Comparison of ENCODE assay signal across 16 cellular contexts in genomic region chr15:65926459-65926858, GRCh38. TPM values are rescaled to one million over a fixed set of nuclear protein-coding genes. Genes with fewer than 3 reads are reported as not detected.
DNase-seq lines count a peak whose midpoint lies in the region; ATAC-seq lines count a peak whose summit lies in the region.
"Had no signal": no experiment of that assay in that cellular context is flagged by ENCODE, and none has a peak within 500 bp of the region (broad histone marks: within the 10 kb centered on the region; RNA-seq: fewer than 3 reads in every experiment).

No MANE protein-coding gene starts in this region.

- DNase-seq in NCI-H526 treated with DMSO at 0.1 percent for 48 hours (lab: John Stamatoyannopoulos, UW) = no peak
- DNase-seq in mucosa of gallbladder (ENCODE audit: low spot score) = no peak
- DNase-seq in left cardiac atrium = no peak
- DNase-seq: ACHN; BE2C; C1 segment of cervical spinal cord; CD4-positive, CD25-positive, alpha-beta regulatory T cell; CD8-positive, alpha-beta memory T cell; COR-L47; DMS153; DMS79; GF-D8 had no signal

- ATAC-seq in GM19023 (IDR thresholded peaks at IDR 0.05; ENCODE audit: unreplicated experiment) = peak; percentile 11
- peak; percentile 11 for ATAC-seq in HG02610 (IDR thresholded peaks at IDR 0.05; ENCODE audit: unreplicated experiment)
- ATAC-seq in activated T-helper 17 cell treated with anti-CD3 and anti-CD28 coated beads, Interleukin-2, amount 50 U/mL, for 72 hours (replicated peaks) = no peak
- ATAC-seq in HG03439 (IDR thresholded peaks at IDR 0.05; ENCODE audit: unreplicated experiment) = no peak
- no peak for ATAC-seq in left cardiac atrium

- H3K27ac Mint-ChIP-seq in activated T-helper 17 cell treated with anti-CD3 and anti-CD28 coated beads, Interleukin-2, amount 50 U/mL, for 72 hours = peak overlapping the region; percentile 7
- H3K27ac Mint-ChIP-seq: CD4-positive, CD25-positive, alpha-beta regulatory T cell had no signal

- H3K4me3 Mint-ChIP-seq in activated T-helper 17 cell treated with anti-CD3 and anti-CD28 coated beads, Interleukin-2, amount 50 U/mL, for 72 hours = no peak overlapping the region
- H3K4me3 Mint-ChIP-seq: CD4-positive, CD25-positive, alpha-beta regulatory T cell; CD8-positive, alpha-beta memory T cell had no signal

- no peaks in the 10 kb centered on the region for H3K9me3 Mint-ChIP-seq in activated T-helper 17 cell treated with anti-CD3 and anti-CD28 coated beads, Interleukin-2, amount 50 U/mL, for 72 hours
- H3K9me3 Mint-ChIP-seq: CD4-positive, CD25-positive, alpha-beta regulatory T cell; CD8-positive, alpha-beta memory T cell had no signal

- H3K36me3 Mint-ChIP-seq in activated T-helper 17 cell treated with anti-CD3 and anti-CD28 coated beads, Interleukin-2, amount 50 U/mL, for 72 hours (ENCODE audit: low read depth) = no peaks in the 10 kb centered on the region
- H3K36me3 Mint-ChIP-seq: CD8-positive, alpha-beta memory T cell had no signal

- H3K27me3 Mint-ChIP-seq in activated T-helper 17 cell treated with anti-CD3 and anti-CD28 coated beads, Interleukin-2, amount 50 U/mL, for 72 hours = no peaks in the 10 kb centered on the region
- H3K27me3 Mint-ChIP-seq: CD4-positive, CD25-positive, alpha-beta regulatory T cell; CD8-positive, alpha-beta memory T cell had no signal

- H3K4me1 Mint-ChIP-seq in activated T-helper 17 cell treated with anti-CD3 and anti-CD28 coated beads, Interleukin-2, amount 50 U/mL, for 72 hours = no peaks in the 10 kb centered on the region
- H3K4me1 Mint-ChIP-seq: CD4-positive, CD25-positive, alpha-beta regulatory T cell; CD8-positive, alpha-beta memory T cell had no signal

- intact Hi-C loops in left cardiac atrium (cut with DNase I) = no loop called here

RNA-seq across cellular contexts. Expression of gene RAB11A, which starts 57.2 kb away (rescaled TPM):
- total RNA-seq in activated T-helper 17 cell treated with anti-CD3 and anti-CD28 coated beads, Interleukin-2, amount 50 U/mL, for 72 hours = 100 to 1,000 TPM; 108 to 143 TPM
- total RNA-seq in mucosa of gallbladder (250 TPM), left cardiac atrium (100 to 1,000 TPM; 159 to 202 TPM)

Comparison
In these comparisons a context has a peak if more than half of its experiments do, and no peak if none do; other contexts are left out.
1. ATAC-seq: peak in GM19023 (single experiment) and HG02610 (single experiment); none in activated T-helper 17 cell treated with anti-CD3 and anti-CD28 coated beads, Interleukin-2, amount 50 U/mL, for 72 hours (single experiment), HG03439 (single experiment) and left cardiac atrium (0 of 2).